8 cellular contexts compared by ENCODE assay signal in genomic region chr4:77044458-77045124, GRCh38. TPM values are rescaled to one million over a fixed set of nuclear protein-coding genes. Genes with fewer than 3 reads are reported as not detected.
DNase-seq lines count a peak whose midpoint lies in the region; ATAC-seq, FAIRE-seq and TF ChIP-seq lines count a peak whose summit lies in the region.

No MANE protein-coding gene starts in this region.

- no peak overlapping the region for H3K4me3 Mint-ChIP-seq in neural crest cell

- no peaks in the 10 kb centered on the region for H3K9me1 ChIP-seq in endothelial cell of umbilical vein (replicated peaks; ENCODE audit: control insufficient read depth, extremely low read depth, insufficient read depth, low read length)

- H3K27ac ChIP-seq in Peyer's patch (no peak overlapping the region), endothelial cell of umbilical vein (ENCODE audit: insufficient read depth, low read depth, low read length) (no peak overlapping the region)

- H3K9me3 Mint-ChIP-seq in neural crest cell = no peaks in the 10 kb centered on the region

- ATAC-seq in GM18511 (IDR thresholded peaks at IDR 0.05; ENCODE audit: unreplicated experiment) = no peak

- intact Hi-C loops in endothelial cell of umbilical vein (cut with micrococcal nuclease) = loop anchor here (1.0 to 5.0 kb wide), 7 partner anchors 34 to 614 kb away; partner anchors contain the start of genes SEPTIN11 and SOWAHB

- TF ChIP-seq POLR2A in Peyer's patch (IDR thresholded peaks at IDR 0.05) (no peak), endothelial cell of umbilical vein (IDR thresholded peaks at IDR 0.05; ENCODE audit: low read depth, low read length) (no peak)

- H3K4me1 Mint-ChIP-seq in neural crest cell = peaks cover 7% of the 10 kb centered on the region

- POLR2A ChIA-PET in endothelial cell of umbilical vein (lab: Charles Lee) = no interaction called here

- no peaks in the 10 kb centered on the region for H3K4me1 ChIP-seq in Peyer's patch
- peaks cover 7% of the 10 kb centered on the region for H3K4me1 ChIP-seq in endothelial cell of umbilical vein (ENCODE audit: control insufficient read depth, extremely low read depth, insufficient read depth, low read length)

- H3K27me3 ChIP-seq in Peyer's patch (no peaks in the 10 kb centered on the region), endothelial cell of umbilical vein (ENCODE audit: control insufficient read depth in 2 of 2, insufficient read depth in 2 of 2, low read length in 2 of 2) (no peaks in the 10 kb centered on the region)

- CTCF ChIA-PET in endothelial cell of umbilical vein (lab: Charles Lee) = interaction anchor here (0.7 to 7.6 kb wide), 45 partner anchors 8 to 667 kb away, joined by 3 to 171 read pairs (median 4); partner anchors contain the start of genes CCNG2, SEPTIN11 and SOWAHB

- no peaks in the 10 kb centered on the region for H4K20me1 ChIP-seq in endothelial cell of umbilical vein (replicated peaks; ENCODE audit: control insufficient read depth, extremely low read depth, insufficient read depth, low read length)

- FAIRE-seq in endothelial cell of umbilical vein (lab: Jason Lieb, UNC) = no peak

- H3K4me3 ChIP-seq in GM12875 (ENCODE audit: low read depth, low read length) (no peak overlapping the region), Peyer's patch (no peak overlapping the region), endothelial cell of umbilical vein (replicated peaks in 1 of 3; ENCODE audit: insufficient read depth in 1 of 3, low read depth in 1 of 3, low read length in 3 of 3) (no peak overlapping the region)

- H3K27me3 Mint-ChIP-seq in neural crest cell (ENCODE audit: low read depth) = no peaks in the 10 kb centered on the region

- H3K27ac Mint-ChIP-seq in neural crest cell (ENCODE audit: unreplicated experiment) = no peak overlapping the region

- H3K36me3 ChIP-seq in Peyer's patch (peaks cover 0 to 26% (median 0%) of the 10 kb centered on the region in 3 donors), endothelial cell of umbilical vein (ENCODE audit: control insufficient read depth in 2 of 2, extremely low read depth in 1 of 2, insufficient read depth in 2 of 2, low read length in 2 of 2) (peaks cover 3 to 10% of the 10 kb centered on the region in 2 experiments)

- dilution Hi-C loops in endothelial cell of umbilical vein (cut with MboI; ENCODE audit: extremely low pct_ligation_motif_present, low sequenced_read_pairs) = no loop called here

- BruUV-seq in endothelial cell of umbilical vein (replicated peaks; lab: Mats Ljungman, UMichigan) = no TSS peak

- no peak overlapping the region for H3K4me2 ChIP-seq in endothelial cell of umbilical vein (ENCODE audit: insufficient read depth, low read length)

- peaks cover 5% of the 10 kb centered on the region for H3K36me3 Mint-ChIP-seq in neural crest cell (ENCODE audit: low read depth)

- TF ChIP-seq CTCF in GM12875 (IDR thresholded peaks at IDR 0.05; ENCODE audit: borderline replicate concordance, insufficient read depth, low read depth, low read length) = peak; percentile 30; the same call in 1 of the 2 replicates
- TF ChIP-seq CTCF in Peyer's patch (IDR thresholded peaks at IDR 0.05) = peak in 5 of 6 experiments; percentile 58 to 63 (median 61)
- TF ChIP-seq CTCF in endothelial cell of umbilical vein (IDR thresholded peaks at IDR 0.05; ENCODE audit: extremely low read depth in 1 of 2, insufficient read depth in 1 of 2, low read depth in 1 of 2, low read length in 2 of 2) = peak; percentile 37 to 46
- TF ChIP-seq CTCF in neural crest cell (conservative IDR thresholded peaks at IDR 0.05) = peak; percentile 70

- no peaks in the 10 kb centered on the region for H3K9me3 ChIP-seq in Peyer's patch
- H3K9me3 ChIP-seq in endothelial cell of umbilical vein (replicated peaks; ENCODE audit: control insufficient read depth, insufficient read depth, low read length) = no peaks in the 10 kb centered on the region

- H2AFZ ChIP-seq in endothelial cell of umbilical vein (ENCODE audit: low read depth, low read length) = no peak overlapping the region

- H3K79me2 ChIP-seq in endothelial cell of umbilical vein (ENCODE audit: control insufficient read depth, insufficient read depth, low read length) = no peaks in the 10 kb centered on the region

- no peak overlapping the region for H3K9ac ChIP-seq in endothelial cell of umbilical vein (replicated peaks; ENCODE audit: extremely low read depth, insufficient read depth, low read length)

- DNase-seq in AG08395 (ENCODE audit: low spot score) = peak; percentile 20
- no peak for DNase-seq in Peyer's patch
- DNase-seq in endothelial cell of umbilical vein (ENCODE audit: low read depth, low spot score) = peak; percentile 67
- DNase-seq in neural crest cell (ENCODE audit: low read depth, low spot score) = no peak
- DNase-seq in mesenteric fat pad (ENCODE audit: low spot score) = no peak
- DNase-seq in effector CD8-positive, alpha-beta T cell (lab: John Stamatoyannopoulos, UW) = no peak

TF ChIP-seq in endothelial cell of umbilical vein, 7 proteins besides CTCF, POLR2A, EP300 and RAD21:
- no peak for TF ChIP-seq MAX (IDR thresholded peaks at IDR 0.05; ENCODE audit: insufficient read depth, insufficient read length)
- TF ChIP-seq FOS (IDR thresholded peaks at IDR 0.05; ENCODE audit: borderline replicate concordance, insufficient read depth, low read length) = no peak
- no peak for TF ChIP-seq EZH2 (IDR thresholded peaks at IDR 0.05; ENCODE audit: borderline replicate concordance, low read depth, low read length, severe bottlenecking)
- no peak for TF ChIP-seq POLR2AphosphoS5 (IDR thresholded peaks at IDR 0.05; ENCODE audit: insufficient read depth, low read depth, low read length)
- no peak for TF ChIP-seq GATA2 (IDR thresholded peaks at IDR 0.05; ENCODE audit: insufficient read depth, insufficient read length, low read depth, low read length)
- TF ChIP-seq MYC (IDR thresholded peaks at IDR 0.05; ENCODE audit: low read depth, low read length) = no peak
- TF ChIP-seq JUN (IDR thresholded peaks at IDR 0.05; ENCODE audit: borderline replicate concordance, insufficient read depth, insufficient read length, low read depth) = no peak
TF ChIP-seq in endothelial cell of umbilical vein: peak in this region for 0.

RNA-seq across cellular contexts. Expression of gene CCNI, which starts 31.2 kb away (rescaled TPM):
- total RNA-seq in Peyer's patch (100 to 1,000 TPM; 132 to 220 (median 176) TPM), endothelial cell of umbilical vein (212 and 227 TPM in 2 replicates), neural crest cell (396 and 405 TPM in 2 replicates), mesenteric fat pad (221 TPM)
- polyA plus RNA-seq in endothelial cell of umbilical vein = 83.6 and 88.6 TPM in 2 replicates
- 118 and 144 TPM in 2 replicates for polyA plus RNA-seq in endothelial cell of umbilical vein (2011; cell fraction: cytosol; rRNA removed)
- polyA plus RNA-seq in endothelial cell of umbilical vein (2011; cell fraction: nucleus; rRNA removed) = 44.6 and 62.4 TPM in 2 replicates
- 144 and 185 TPM in 2 replicates for polyA plus RNA-seq in endothelial cell of umbilical vein (2012)
- polyA minus RNA-seq in endothelial cell of umbilical vein = 228 and 308 TPM in 2 replicates
- 115 TPM for polyA minus RNA-seq in endothelial cell of umbilical vein (2011; cell fraction: cytosol; rRNA and poly(A)+ RNA removed)
- polyA minus RNA-seq in endothelial cell of umbilical vein (2011; cell fraction: nucleus; rRNA and poly(A)+ RNA removed) = 70.5 and 72.0 TPM in 2 replicates

Comparison
In these comparisons a context has a peak if more than half of its experiments do, and no peak if none do; other contexts are left out.
1. DNase-seq: peak in AG08395 (single experiment) and endothelial cell of umbilical vein (single experiment); none in Peyer's patch (0 of 3), neural crest cell (single experiment), mesenteric fat pad (single experiment) and effector CD8-positive, alpha-beta T cell (single experiment).
2. Peak in every context shown above with its lines, with median percentiles within 50 percentile points of each other: CTCF ChIP-seq.